Comparison of ENCODE assay signal across 19 cellular contexts in the genomic region with DNA sequence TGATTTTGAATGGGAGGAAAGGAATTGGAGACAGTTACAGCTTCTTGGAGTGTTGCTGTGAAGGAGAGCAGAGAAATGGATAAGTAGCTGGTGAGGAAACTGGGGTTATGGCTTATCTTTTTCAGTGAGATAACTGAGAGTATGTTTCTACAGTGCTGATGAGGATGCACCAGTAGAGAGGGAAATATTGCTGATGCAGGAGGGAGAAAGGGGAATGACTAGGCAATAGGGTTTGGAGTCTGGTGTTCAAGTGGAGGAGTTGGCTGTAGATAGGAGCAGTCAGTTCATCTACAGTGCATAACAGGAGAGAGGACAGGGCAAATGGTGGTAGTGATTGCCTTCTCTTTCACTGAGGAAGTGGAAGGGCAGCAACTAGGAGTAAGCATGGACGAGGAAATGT. TPM values are rescaled to one million over a fixed set of nuclear protein-coding genes. Genes with fewer than 3 reads are reported as not detected.
DNase-seq lines count a peak whose midpoint lies in the region; ATAC-seq and TF ChIP-seq lines count a peak whose summit lies in the region.
"Had no signal": no experiment of that assay in that cellular context is flagged by ENCODE, and none has a peak within 500 bp of the region (broad histone marks: within the 10 kb centered on the region; RNA-seq: fewer than 3 reads in every experiment).

No MANE protein-coding gene starts in this region.

- no peak overlapping the region for H3K4me3 ChIP-seq in SJSA1
- no peak overlapping the region for H3K4me3 ChIP-seq in ascending aorta
- H3K4me3 ChIP-seq: GM12878 had no signal

- H3K4me1 Mint-ChIP-seq in activated naive CD4-positive, alpha-beta T cell treated with anti-CD3 and anti-CD28 coated beads, Interleukin-2, amount 50 U/mL, for 24 hours: peaks cover 16% of the 10 kb centered on the region
- peaks cover 16% of the 10 kb centered on the region for H3K4me1 Mint-ChIP-seq in activated naive CD4-positive, alpha-beta T cell treated with anti-CD3 and anti-CD28 coated beads, Interleukin-2, amount 10 ng/mL, durations not matched to agents 7 days and 5 days
- H3K4me1 Mint-ChIP-seq: B cell had no signal

- ATAC-seq in HG02852 (IDR thresholded peaks at IDR 0.05; ENCODE audit: unreplicated experiment): no peak
- ATAC-seq: CD8-positive, alpha-beta T cell; GM12878; Panc1 had no signal

- H3K9me3 ChIP-seq in SJSA1 (replicated peaks) (no peaks in the 10 kb centered on the region), ascending aorta (no peaks in the 10 kb centered on the region)

- no peak overlapping the region for H3K4me3 Mint-ChIP-seq in activated naive CD4-positive, alpha-beta T cell treated with anti-CD3 and anti-CD28 coated beads, Interleukin-2, amount 50 U/mL, for 24 hours
- no peak overlapping the region for H3K4me3 Mint-ChIP-seq in activated naive CD4-positive, alpha-beta T cell treated with anti-CD3 and anti-CD28 coated beads, Interleukin-2, amount 10 ng/mL, durations not matched to agents 7 days and 5 days
- H3K4me3 Mint-ChIP-seq: B cell; CD8-positive, alpha-beta T cell had no signal

- H3K4me1 ChIP-seq in SJSA1 (replicated peaks) (peaks cover 59% of the 10 kb centered on the region), ascending aorta (no peaks in the 10 kb centered on the region)

- H3K36me3 ChIP-seq in SJSA1 (peaks cover 10% of the 10 kb centered on the region), ascending aorta (no peaks in the 10 kb centered on the region)

- H3K27me3 Mint-ChIP-seq in activated naive CD4-positive, alpha-beta T cell treated with anti-CD3 and anti-CD28 coated beads, Interleukin-2, amount 50 U/mL, for 24 hours: no peaks in the 10 kb centered on the region
- peaks cover 4% of the 10 kb centered on the region for H3K27me3 Mint-ChIP-seq in activated naive CD4-positive, alpha-beta T cell treated with anti-CD3 and anti-CD28 coated beads, Interleukin-2, amount 10 ng/mL, durations not matched to agents 7 days and 5 days
- H3K27me3 Mint-ChIP-seq: B cell had no signal

- CTCF ChIA-PET in activated naive CD4-positive, alpha-beta T cell treated with anti-CD3 and anti-CD28 coated beads, Interleukin-2, amount 10 ng/mL, durations not matched to agents 7 days and 5 days (lab: Charles Lee): no interaction called here

- no peak for DNase-seq in activated naive CD4-positive, alpha-beta T cell treated with anti-CD3 and anti-CD28 coated beads, Interleukin-2, amount 10 ng/mL, durations not matched to agents 7 days and 5 days
- DNase-seq in SJSA1 (ENCODE audit: low read depth in 1 of 2, low spot score in 2 of 2) (no peak), amniotic epithelial cell (ENCODE audit: low read depth) (peak; percentile 52), NCI-H2029 treated with DMSO at 0.1 percent for 48 hours (lab: John Stamatoyannopoulos, UW) (no peak), ascending aorta (ENCODE audit: low spot score in 2 of 2) (no peak)
- no peak for DNase-seq in NK-92 treated with Interleukin-12 subunit alpha and Interleukin-12 subunit beta, amount 100 ng/mL, for 24 hours (lab: John Stamatoyannopoulos, UW)
- DNase-seq: CD8-positive, alpha-beta T cell; DMS53; EL; NCI-H1417 treated with DMSO at 0.1 percent for 48 hours; NCI-H187 treated with DMSO at 0.1 percent for 48 hours; NCI-H526 had no signal

- no peaks in the 10 kb centered on the region for H3K9me3 Mint-ChIP-seq in activated naive CD4-positive, alpha-beta T cell treated with anti-CD3 and anti-CD28 coated beads, Interleukin-2, amount 50 U/mL, for 24 hours
- H3K9me3 Mint-ChIP-seq in activated naive CD4-positive, alpha-beta T cell treated with anti-CD3 and anti-CD28 coated beads, Interleukin-2, amount 10 ng/mL, durations not matched to agents 7 days and 5 days: no peaks in the 10 kb centered on the region
- H3K9me3 Mint-ChIP-seq: CD8-positive, alpha-beta T cell had no signal

- peaks cover 4% of the 10 kb centered on the region for H3K36me3 Mint-ChIP-seq in activated naive CD4-positive, alpha-beta T cell treated with anti-CD3 and anti-CD28 coated beads, Interleukin-2, amount 50 U/mL, for 24 hours
- no peaks in the 10 kb centered on the region for H3K36me3 Mint-ChIP-seq in activated naive CD4-positive, alpha-beta T cell treated with anti-CD3 and anti-CD28 coated beads, Interleukin-2, amount 10 ng/mL, durations not matched to agents 7 days and 5 days
- H3K36me3 Mint-ChIP-seq: CD8-positive, alpha-beta T cell had no signal

- TF ChIP-seq CTCF in ascending aorta (IDR thresholded peaks at IDR 0.05): no peak

- intact Hi-C loops in ascending aorta (cut with DNase I): no loop called here

- H3K27me3 ChIP-seq in SJSA1 (replicated peaks) (no peaks in the 10 kb centered on the region), ascending aorta (no peaks in the 10 kb centered on the region)

- peak overlapping the region; percentile 10 for H3K27ac Mint-ChIP-seq in activated naive CD4-positive, alpha-beta T cell treated with anti-CD3 and anti-CD28 coated beads, Interleukin-2, amount 50 U/mL, for 24 hours
- H3K27ac Mint-ChIP-seq in activated naive CD4-positive, alpha-beta T cell treated with anti-CD3 and anti-CD28 coated beads, Interleukin-2, amount 10 ng/mL, durations not matched to agents 7 days and 5 days: no peak overlapping the region
- H3K27ac Mint-ChIP-seq: B cell; CD8-positive, alpha-beta T cell had no signal

- peak overlapping the region; percentile 73 for H3K27ac ChIP-seq in SJSA1
- H3K27ac ChIP-seq in ascending aorta: no peak overlapping the region
- H3K27ac ChIP-seq: 22Rv1, KMS-11 had no signal

RNA-seq across cellular contexts. Expression of gene SPATS2, which starts 33.0 kb away (rescaled TPM):
- total RNA-seq in SJSA1 (2014; rRNA removed; shearing (Covaris generic)): 41.7 and 44.6 TPM in 2 replicates
- 13.8 TPM for total RNA-seq in ascending aorta

RNA-seq across cellular contexts. Expression of gene DNAJC22, which starts 53.6 kb away (rescaled TPM):
- total RNA-seq in SJSA1 (2014; rRNA removed; shearing (Covaris generic)): 6.3 and 9.6 TPM in 2 replicates
- not detected for total RNA-seq in ascending aorta
- total RNA-seq: B cell; CD8-positive, alpha-beta T cell had no signal
